In the genomic region with DNA sequence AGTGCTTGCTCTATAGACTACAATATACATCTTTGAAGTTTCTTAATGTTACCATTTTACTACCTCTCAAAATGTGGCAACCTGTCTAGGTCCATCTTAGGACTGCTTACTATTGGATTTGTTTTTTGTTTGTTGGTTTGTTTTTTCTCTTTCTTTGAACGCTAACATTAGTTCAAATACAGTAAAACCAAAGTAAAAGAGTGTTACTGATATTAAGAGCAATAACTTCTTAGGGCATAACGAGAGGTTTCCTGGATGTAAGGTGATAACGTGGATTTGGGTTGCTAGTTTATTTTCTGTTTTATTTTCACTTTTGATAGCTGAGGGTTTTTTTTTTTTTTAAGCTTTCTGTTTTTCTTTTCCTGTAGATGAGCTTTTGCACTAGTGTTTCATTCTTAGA, we compare ENCODE assay signal across 1 cellular context.
TF ChIP-seq lines count a peak whose summit lies in the region.

No MANE protein-coding gene starts in this region.

TF ChIP-seq in GM23338, 12 proteins besides CTCF, POLR2A, EP300 and RAD21 (continued from another document):
- TF ChIP-seq, protein P1, sequence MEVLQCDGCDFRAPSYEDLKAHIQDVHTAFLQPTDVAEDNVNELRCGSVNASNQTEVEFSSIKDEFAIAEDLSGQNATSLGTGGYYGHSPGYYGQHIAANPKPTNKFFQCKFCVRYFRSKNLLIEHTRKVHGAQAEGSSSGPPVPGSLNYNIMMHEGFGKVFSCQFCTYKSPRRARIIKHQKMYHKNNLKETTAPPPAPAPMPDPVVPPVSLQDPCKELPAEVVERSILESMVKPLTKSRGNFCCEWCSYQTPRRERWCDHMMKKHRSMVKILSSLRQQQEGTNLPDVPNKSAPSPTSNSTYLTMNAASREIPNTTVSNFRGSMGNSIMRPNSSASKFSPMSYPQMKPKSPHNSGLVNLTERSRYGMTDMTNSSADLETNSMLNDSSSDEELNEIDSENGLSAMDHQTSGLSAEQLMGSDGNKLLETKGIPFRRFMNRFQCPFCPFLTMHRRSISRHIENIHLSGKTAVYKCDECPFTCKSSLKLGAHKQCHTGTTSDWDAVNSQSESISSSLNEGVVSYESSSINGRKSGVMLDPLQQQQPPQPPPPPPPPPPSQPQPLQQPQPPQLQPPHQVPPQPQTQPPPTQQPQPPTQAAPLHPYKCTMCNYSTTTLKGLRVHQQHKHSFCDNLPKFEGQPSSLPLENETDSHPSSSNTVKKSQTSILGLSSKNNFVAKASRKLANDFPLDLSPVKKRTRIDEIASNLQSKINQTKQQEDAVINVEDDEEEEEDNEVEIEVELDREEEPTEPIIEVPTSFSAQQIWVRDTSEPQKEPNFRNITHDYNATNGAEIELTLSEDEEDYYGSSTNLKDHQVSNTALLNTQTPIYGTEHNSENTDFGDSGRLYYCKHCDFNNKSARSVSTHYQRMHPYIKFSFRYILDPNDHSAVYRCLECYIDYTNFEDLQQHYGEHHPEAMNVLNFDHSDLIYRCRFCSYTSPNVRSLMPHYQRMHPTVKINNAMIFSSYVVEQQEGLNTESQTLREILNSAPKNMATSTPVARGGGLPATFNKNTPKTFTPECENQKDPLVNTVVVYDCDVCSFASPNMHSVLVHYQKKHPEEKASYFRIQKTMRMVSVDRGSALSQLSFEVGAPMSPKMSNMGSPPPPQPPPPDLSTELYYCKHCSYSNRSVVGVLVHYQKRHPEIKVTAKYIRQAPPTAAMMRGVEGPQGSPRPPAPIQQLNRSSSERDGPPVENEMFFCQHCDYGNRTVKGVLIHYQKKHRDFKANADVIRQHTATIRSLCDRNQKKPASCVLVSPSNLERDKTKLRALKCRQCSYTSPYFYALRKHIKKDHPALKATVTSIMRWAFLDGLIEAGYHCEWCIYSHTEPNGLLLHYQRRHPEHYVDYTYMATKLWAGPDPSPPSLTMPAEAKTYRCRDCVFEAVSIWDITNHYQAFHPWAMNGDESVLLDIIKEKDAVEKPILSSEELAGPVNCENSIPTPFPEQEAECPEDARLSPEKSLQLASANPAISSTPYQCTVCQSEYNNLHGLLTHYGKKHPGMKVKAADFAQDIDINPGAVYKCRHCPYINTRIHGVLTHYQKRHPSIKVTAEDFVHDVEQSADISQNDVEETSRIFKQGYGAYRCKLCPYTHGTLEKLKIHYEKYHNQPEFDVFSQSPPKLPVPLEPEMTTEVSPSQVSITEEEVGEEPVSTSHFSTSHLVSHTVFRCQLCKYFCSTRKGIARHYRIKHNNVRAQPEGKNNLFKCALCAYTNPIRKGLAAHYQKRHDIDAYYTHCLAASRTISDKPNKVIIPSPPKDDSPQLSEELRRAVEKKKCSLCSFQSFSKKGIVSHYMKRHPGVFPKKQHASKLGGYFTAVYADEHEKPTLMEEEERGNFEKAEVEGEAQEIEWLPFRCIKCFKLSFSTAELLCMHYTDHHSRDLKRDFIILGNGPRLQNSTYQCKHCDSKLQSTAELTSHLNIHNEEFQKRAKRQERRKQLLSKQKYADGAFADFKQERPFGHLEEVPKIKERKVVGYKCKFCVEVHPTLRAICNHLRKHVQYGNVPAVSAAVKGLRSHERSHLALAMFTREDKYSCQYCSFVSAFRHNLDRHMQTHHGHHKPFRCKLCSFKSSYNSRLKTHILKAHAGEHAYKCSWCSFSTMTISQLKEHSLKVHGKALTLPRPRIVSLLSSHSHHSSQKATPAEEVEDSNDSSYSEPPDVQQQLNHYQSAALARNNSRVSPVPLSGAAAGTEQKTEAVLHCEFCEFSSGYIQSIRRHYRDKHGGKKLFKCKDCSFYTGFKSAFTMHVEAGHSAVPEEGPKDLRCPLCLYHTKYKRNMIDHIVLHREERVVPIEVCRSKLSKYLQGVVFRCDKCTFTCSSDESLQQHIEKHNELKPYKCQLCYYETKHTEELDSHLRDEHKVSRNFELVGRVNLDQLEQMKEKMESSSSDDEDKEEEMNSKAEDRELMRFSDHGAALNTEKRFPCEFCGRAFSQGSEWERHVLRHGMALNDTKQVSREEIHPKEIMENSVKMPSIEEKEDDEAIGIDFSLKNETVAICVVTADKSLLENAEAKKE (CRISPR knock-in tag; IDR thresholded peaks at IDR 0.05), result no peak
TF ChIP-seq in GM23338: peak in this region for 0.
